ENCODE assay signal across 19 cellular contexts in genomic region chr3:60430208-60430607, GRCh38.
DNase-seq lines count a peak whose midpoint lies in the region; ATAC-seq and TF ChIP-seq lines count a peak whose summit lies in the region.
"Had no signal": no experiment of that assay in that cellular context is flagged by ENCODE, and none has a peak within 500 bp of the region (broad histone marks: within the 10 kb centered on the region; RNA-seq: fewer than 3 reads in every experiment).

No MANE protein-coding gene starts in this region.

- H3K9me2 ChIP-seq in Loucy (replicated peaks; ENCODE audit: low read depth, low read length), result no peaks in the 10 kb centered on the region

- H3K9me3 ChIP-seq in Loucy (ENCODE audit: insufficient read depth, low read depth, low read length), result no peaks in the 10 kb centered on the region
- H3K9me3 ChIP-seq in left lung, result no peaks in the 10 kb centered on the region
- H3K9me3 ChIP-seq: BLaER1, HAP-1 had no signal

- peak overlapping the region; percentile 35 for H3K4me2 ChIP-seq in Loucy (ENCODE audit: low read depth, low read length, poor library complexity, severe bottlenecking)

- no peaks in the 10 kb centered on the region for H3K27me3 Mint-ChIP-seq in activated T-cell treated with anti-CD3 and anti-CD28 coated beads, Interleukin-2, amount 50 U/mL, for 72 hours (ENCODE audit: low read depth)
- H3K27me3 Mint-ChIP-seq in activated T-cell treated with anti-CD3 and anti-CD28 coated beads, Interleukin-2, amount 50 U/mL, for 4 hours (ENCODE audit: low read depth), result no peaks in the 10 kb centered on the region
- H3K27me3 Mint-ChIP-seq: B cell; CD4-positive, CD25-positive, alpha-beta regulatory T cell; CD8-positive, alpha-beta memory T cell had no signal

- H3K36me3 ChIP-seq in Loucy (ENCODE audit: insufficient read depth, low read length) (no peaks in the 10 kb centered on the region), left lung (no peaks in the 10 kb centered on the region)
- H3K36me3 ChIP-seq: BLaER1, HAP-1 had no signal

- no peaks in the 10 kb centered on the region for H3K79me2 ChIP-seq in Loucy (ENCODE audit: insufficient read depth, low read length)

- no peak overlapping the region for H3K4me3 Mint-ChIP-seq in activated T-cell treated with anti-CD3 and anti-CD28 coated beads, Interleukin-2, amount 50 U/mL, for 72 hours
- no peak overlapping the region for H3K4me3 Mint-ChIP-seq in activated T-cell treated with anti-CD3 and anti-CD28 coated beads, Interleukin-2, amount 50 U/mL, for 4 hours
- H3K4me3 Mint-ChIP-seq: B cell; CD4-positive, CD25-positive, alpha-beta regulatory T cell; CD8-positive, alpha-beta memory T cell; HFFc6 had no signal

- TF ChIP-seq CTCF in Loucy (conservative IDR thresholded peaks at IDR 0.05; ENCODE audit: low read length) (no peak), left lung (IDR thresholded peaks at IDR 0.05) (no peak)

- no peak overlapping the region for H3K27ac ChIP-seq in left lung
- H3K27ac ChIP-seq: 22Rv1, BLaER1, C4-2B had no signal

- H3F3A ChIP-seq in Loucy (ENCODE audit: low read depth), result no peaks in the 10 kb centered on the region

- H3K4me3 ChIP-seq in Loucy (ENCODE audit: low read length, poor library complexity, severe bottlenecking) (no peak overlapping the region), left lung (no peak overlapping the region)
- H3K4me3 ChIP-seq: BLaER1, HAP-1 had no signal

- no peaks in the 10 kb centered on the region for H4K20me1 ChIP-seq in Loucy (ENCODE audit: insufficient read depth, low read length, poor library complexity, severe bottlenecking)
- H4K20me1 ChIP-seq: BLaER1 had no signal

- H3K4me1 ChIP-seq in Loucy (ENCODE audit: insufficient read depth, low read length, poor library complexity, severe bottlenecking) (peaks cover 22% of the 10 kb centered on the region), left lung (no peaks in the 10 kb centered on the region)
- H3K4me1 ChIP-seq: HAP-1 had no signal

- 0 out of 2 replicates have a peak overlapping the region, but pooled peaks have one; percentile 24 for H2AFZ ChIP-seq in Loucy (ENCODE audit: low read length)

- intact Hi-C loops in left lung (cut with DNase I), result no loop called here

- H3K27me3 ChIP-seq in Loucy (ENCODE audit: insufficient read depth, low read length, poor library complexity, severe bottlenecking) (no peaks in the 10 kb centered on the region), left lung (no peaks in the 10 kb centered on the region)
- H3K27me3 ChIP-seq: BLaER1 had no signal

- H3K9ac ChIP-seq in Loucy (ENCODE audit: low read depth, low read length, poor library complexity, severe bottlenecking), result no peak overlapping the region
- H3K9ac ChIP-seq: BLaER1 had no signal

- DNase-seq in DMS79 (lab: John Stamatoyannopoulos, UW) (peak; percentile 6), DMS79 treated with DMSO at 0.1 percent for 48 hours (lab: John Stamatoyannopoulos, UW) (no peak), left lung (no peak), SHP77 (lab: John Stamatoyannopoulos, UW) (no peak), NCI-H2196 treated with DMSO at 0.1 percent for 48 hours (lab: John Stamatoyannopoulos, UW; ENCODE audit: unreplicated experiment) (no peak)
- DNase-seq in activated T-cell treated with anti-CD3 and anti-CD28 coated beads, Interleukin-2, amount 50 U/mL, for 72 hours, result no peak
- no peak for DNase-seq in activated T-cell treated with anti-CD3 and anti-CD28 coated beads, Interleukin-2, amount 50 U/mL, for 4 hours
- DNase-seq: DMS 273 treated with DMSO at 0.1 percent for 48 hours, DND-41, GOT3, HFFc6 had no signal

- peaks cover 26% of the 10 kb centered on the region for H3K4me1 Mint-ChIP-seq in activated T-cell treated with anti-CD3 and anti-CD28 coated beads, Interleukin-2, amount 50 U/mL, for 72 hours (ENCODE audit: low read depth)
- peaks cover 10% of the 10 kb centered on the region for H3K4me1 Mint-ChIP-seq in activated T-cell treated with anti-CD3 and anti-CD28 coated beads, Interleukin-2, amount 50 U/mL, for 4 hours (ENCODE audit: low read depth)
- H3K4me1 Mint-ChIP-seq: B cell; CD8-positive, alpha-beta memory T cell had no signal

- peak; percentile 58 to 62 for ATAC-seq in activated T-cell treated with anti-CD3 and anti-CD28 coated beads, Interleukin-2, amount 50 U/mL, for 72 hours (replicated peaks in 1 of 2)
- no peak for ATAC-seq in activated T-cell treated with anti-CD3 and anti-CD28 coated beads, Interleukin-2, amount 50 U/mL, for 4 hours
- ATAC-seq in left lung, result peak; percentile 84

- H3K9me3 Mint-ChIP-seq in activated T-cell treated with anti-CD3 and anti-CD28 coated beads, Interleukin-2, amount 50 U/mL, for 72 hours, result peaks cover 0 to 1% of the 10 kb centered on the region in 2 donors
- H3K9me3 Mint-ChIP-seq in activated T-cell treated with anti-CD3 and anti-CD28 coated beads, Interleukin-2, amount 50 U/mL, for 4 hours, result no peaks in the 10 kb centered on the region
- H3K9me3 Mint-ChIP-seq: CD8-positive, alpha-beta memory T cell; HFFc6 had no signal

- H3K36me3 Mint-ChIP-seq in activated T-cell treated with anti-CD3 and anti-CD28 coated beads, Interleukin-2, amount 50 U/mL, for 72 hours (ENCODE audit: insufficient read depth in 2 of 2), result no peaks in the 10 kb centered on the region
- H3K36me3 Mint-ChIP-seq in activated T-cell treated with anti-CD3 and anti-CD28 coated beads, Interleukin-2, amount 50 U/mL, for 4 hours (ENCODE audit: insufficient read depth), result no peaks in the 10 kb centered on the region
- H3K36me3 Mint-ChIP-seq: CD4-positive, CD25-positive, alpha-beta regulatory T cell; CD8-positive, alpha-beta memory T cell had no signal

- H3K27ac Mint-ChIP-seq in activated T-cell treated with anti-CD3 and anti-CD28 coated beads, Interleukin-2, amount 50 U/mL, for 72 hours, result no peak overlapping the region
- H3K27ac Mint-ChIP-seq: B cell; CD4-positive, CD25-positive, alpha-beta regulatory T cell; CD8-positive, alpha-beta memory T cell; HFFc6 had no signal

Comparison
In these comparisons a context has a peak if more than half of its experiments do, and no peak if none do; other contexts are left out.
1. ATAC-seq: peak in activated T-cell treated with anti-CD3 and anti-CD28 coated beads, Interleukin-2, amount 50 U/mL, for 72 hours (2 of 2) and left lung (single experiment); none in activated T-cell treated with anti-CD3 and anti-CD28 coated beads, Interleukin-2, amount 50 U/mL, for 4 hours (0 of 2).